In the genomic region with DNA sequence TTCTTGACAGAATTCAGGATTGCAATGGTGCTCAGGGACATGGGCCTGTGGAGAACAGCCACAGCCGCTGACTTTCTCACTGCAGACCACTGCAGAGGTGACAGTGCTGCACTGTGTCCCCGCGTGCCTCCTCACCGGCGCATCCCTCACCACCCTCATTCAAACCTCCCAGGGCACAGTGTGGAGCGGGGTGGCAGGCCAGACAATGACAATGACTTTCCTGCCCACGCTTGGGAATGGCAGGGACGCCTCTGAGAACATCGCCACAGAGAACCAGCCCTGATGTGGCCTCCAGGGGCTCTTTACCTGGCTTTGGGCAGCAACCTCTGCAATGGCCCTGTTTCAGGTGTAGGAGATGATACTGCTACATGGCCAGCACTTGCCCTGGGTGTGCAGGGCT, we compare ENCODE assay signal across 31 cellular contexts.
"Had no signal": no experiment of that assay in that cellular context is flagged by ENCODE, and none has a peak within 500 bp of the region (broad histone marks: within the 10 kb centered on the region; RNA-seq: fewer than 3 reads in every experiment).

No MANE protein-coding gene starts in this region.

- H3K27me3 Mint-ChIP-seq: activated CD4-positive, alpha-beta memory T cell treated with anti-CD3 and anti-CD28 coated beads for 36 hours; activated CD4-positive, alpha-beta T cell treated with anti-CD3 and anti-CD28 coated beads for 36 hours; activated CD4-positive, alpha-beta T cell treated with anti-CD3 and anti-CD28 coated beads, Interleukin-2, amount 10 ng/mL, durations not matched to agents 24 days and 14 days; activated CD8-positive, alpha-beta memory T cell treated with anti-CD3 and anti-CD28 coated beads, Interleukin-2, amount 10 ng/mL, durations not matched to agents 7 days and 5 days; activated naive CD4-positive, alpha-beta T cell treated with anti-CD3 and anti-CD28 coated beads, Interleukin-2, amount 50 U/mL, for 24 hours; activated naive CD8-positive, alpha-beta T cell treated with anti-CD3 and anti-CD28 coated beads for 36 hours; activated naive CD8-positive, alpha-beta T cell treated with anti-CD3 and anti-CD28 coated beads, Interleukin-2, amount 50 U/mL, for 24 hours; brain; dendritic cell treated with granulocyte-macrophage colony-stimulating factor and Interleukin-4, amounts not matched to agents 40 ng/mL and 50 ng/mL, for 4 days had no signal

- H3K4me1 ChIP-seq: adrenal gland, breast epithelium had no signal

- DNase-seq: activated CD4-positive, alpha-beta memory T cell treated with anti-CD3 and anti-CD28 coated beads for 36 hours; activated CD4-positive, alpha-beta T cell treated with anti-CD3 and anti-CD28 coated beads for 36 hours; activated CD4-positive, alpha-beta T cell treated with anti-CD3 and anti-CD28 coated beads, Interleukin-2, amount 10 ng/mL, durations not matched to agents 24 days and 14 days; activated CD4-positive, CD25-positive, alpha-beta regulatory T cell; activated CD4-positive, CD25-positive, alpha-beta regulatory T cell treated with anti-CD3 and anti-CD28 coated beads, Interleukin-2, amount 50 U/mL, for 72 hours; activated CD8-positive, alpha-beta memory T cell treated with anti-CD3 and anti-CD28 coated beads, Interleukin-2, amount 10 ng/mL, durations not matched to agents 7 days and 5 days; activated CD8-positive, alpha-beta memory T cell treated with anti-CD3 and anti-CD28 coated beads, Interleukin-2, amount 50 U/mL, for 4 hours; activated CD8-positive, alpha-beta T cell treated with anti-CD3 and anti-CD28 coated beads, Interleukin-2, amount 10 ng/mL, durations not matched to agents 7 days and 5 days; activated effector memory CD4-positive, alpha-beta T cell treated with anti-CD3 and anti-CD28 coated beads, Interleukin-2, amount 50 U/mL, for 16 hours; activated naive CD4-positive, alpha-beta T cell treated with anti-CD3 and anti-CD28 coated beads for 36 hours; activated naive CD8-positive, alpha-beta T cell treated with anti-CD3 and anti-CD28 coated beads for 36 hours; activated naive CD8-positive, alpha-beta T cell treated with anti-CD3 and anti-CD28 coated beads, Interleukin-2, amount 50 U/mL, for 24 hours; activated T-cell treated with anti-CD3 and anti-CD28 coated beads, Interleukin-2, amount 50 U/mL, for 1 hour; activated T-cell treated with anti-CD3 and anti-CD28 coated beads, Interleukin-2, amount 50 U/mL, for 48 hours; adrenal gland; amygdala; aorta; central memory CD4-positive, alpha-beta T cell; dorsolateral prefrontal cortex; effector memory CD4-positive, alpha-beta T cell; head of caudate nucleus; T1000 had no signal

- ATAC-seq: activated CD4-positive, alpha-beta T cell treated with anti-CD3 and anti-CD28 coated beads for 36 hours; activated CD8-positive, alpha-beta memory T cell treated with anti-CD3 and anti-CD28 coated beads, Interleukin-2, amount 10 ng/mL, durations not matched to agents 7 days and 5 days; activated CD8-positive, alpha-beta T cell treated with anti-CD3 and anti-CD28 coated beads, Interleukin-2, amount 10 ng/mL, durations not matched to agents 7 days and 5 days; activated naive CD8-positive, alpha-beta T cell treated with anti-CD3 and anti-CD28 coated beads, Interleukin-2, amount 50 U/mL, for 24 hours had no signal

- H3K9me3 Mint-ChIP-seq: activated CD4-positive, alpha-beta memory T cell treated with anti-CD3 and anti-CD28 coated beads for 36 hours; activated CD4-positive, alpha-beta T cell treated with anti-CD3 and anti-CD28 coated beads, Interleukin-2, amount 10 ng/mL, durations not matched to agents 24 days and 14 days; activated naive CD4-positive, alpha-beta T cell treated with anti-CD3 and anti-CD28 coated beads for 36 hours; activated naive CD4-positive, alpha-beta T cell treated with anti-CD3 and anti-CD28 coated beads, Interleukin-2, amount 50 U/mL, for 24 hours; activated naive CD8-positive, alpha-beta T cell treated with anti-CD3 and anti-CD28 coated beads for 36 hours; activated naive CD8-positive, alpha-beta T cell treated with anti-CD3 and anti-CD28 coated beads, Interleukin-2, amount 50 U/mL, for 24 hours; activated T-helper 1 cell treated with anti-CD3 and anti-CD28 coated beads, Interleukin-12 subunit alpha, Interleukin-12 subunit beta, Interleukin-2, Interleukin-4 antibody, amounts not matched to agents 30 ng/mL and 10 ng/mL and 1 ng/mL, durations not matched to agents 14 hours and 24 hours and 36 hours; activated T-helper 2 cell treated with anti-CD3 and anti-CD28 coated beads, Interferon-gamma antibody, Interleukin-2, Interleukin-4, amounts not matched to agents 10 μg/mL and 5 μg/mL and 100 μg/mL, durations not matched to agents 14 hours and 24 hours and 36 hours; brain; dendritic cell treated with granulocyte-macrophage colony-stimulating factor and Interleukin-4, amounts not matched to agents 40 ng/mL and 50 ng/mL, for 4 days had no signal

- H3K36me3 ChIP-seq: breast epithelium had no signal

- H3K9me3 ChIP-seq: adrenal gland, breast epithelium had no signal

- H3K27ac Mint-ChIP-seq: activated CD4-positive, alpha-beta memory T cell treated with anti-CD3 and anti-CD28 coated beads for 36 hours; activated CD4-positive, alpha-beta T cell treated with anti-CD3 and anti-CD28 coated beads for 36 hours; activated CD4-positive, alpha-beta T cell treated with anti-CD3 and anti-CD28 coated beads, Interleukin-2, amount 10 ng/mL, durations not matched to agents 24 days and 14 days; activated CD8-positive, alpha-beta memory T cell treated with anti-CD3 and anti-CD28 coated beads, Interleukin-2, amount 10 ng/mL, durations not matched to agents 7 days and 5 days; activated CD8-positive, alpha-beta T cell treated with anti-CD3 and anti-CD28 coated beads, Interleukin-2, amount 10 ng/mL, durations not matched to agents 7 days and 5 days; activated naive CD4-positive, alpha-beta T cell treated with anti-CD3 and anti-CD28 coated beads for 36 hours; activated naive CD4-positive, alpha-beta T cell treated with anti-CD3 and anti-CD28 coated beads, Interleukin-2, amount 50 U/mL, for 24 hours; activated naive CD8-positive, alpha-beta T cell treated with anti-CD3 and anti-CD28 coated beads for 36 hours; activated naive CD8-positive, alpha-beta T cell treated with anti-CD3 and anti-CD28 coated beads, Interleukin-2, amount 50 U/mL, for 24 hours; activated T-helper 1 cell treated with anti-CD3 and anti-CD28 coated beads, Interleukin-12 subunit alpha, Interleukin-12 subunit beta, Interleukin-2, Interleukin-4 antibody, amounts not matched to agents 30 ng/mL and 10 ng/mL and 1 ng/mL, durations not matched to agents 14 hours and 24 hours and 36 hours; activated T-helper 2 cell treated with anti-CD3 and anti-CD28 coated beads, Interferon-gamma antibody, Interleukin-2, Interleukin-4, amounts not matched to agents 10 μg/mL and 5 μg/mL and 100 μg/mL, durations not matched to agents 14 hours and 24 hours and 36 hours; brain; dendritic cell treated with granulocyte-macrophage colony-stimulating factor and Interleukin-4, amounts not matched to agents 40 ng/mL and 50 ng/mL, for 4 days had no signal

- H3K27ac ChIP-seq: adrenal gland, breast epithelium, cardiac muscle cell, coronary artery, epithelial cell of prostate had no signal

- H3K27me3 ChIP-seq: adrenal gland, breast epithelium, cardiac muscle cell, dorsolateral prefrontal cortex had no signal

- H3K4me1 Mint-ChIP-seq: activated CD4-positive, alpha-beta T cell treated with anti-CD3 and anti-CD28 coated beads for 36 hours; activated CD4-positive, alpha-beta T cell treated with anti-CD3 and anti-CD28 coated beads, Interleukin-2, amount 10 ng/mL, durations not matched to agents 24 days and 14 days; activated CD8-positive, alpha-beta memory T cell treated with anti-CD3 and anti-CD28 coated beads, Interleukin-2, amount 10 ng/mL, durations not matched to agents 7 days and 5 days; activated naive CD4-positive, alpha-beta T cell treated with anti-CD3 and anti-CD28 coated beads, Interleukin-2, amount 50 U/mL, for 24 hours; activated naive CD8-positive, alpha-beta T cell treated with anti-CD3 and anti-CD28 coated beads for 36 hours; activated naive CD8-positive, alpha-beta T cell treated with anti-CD3 and anti-CD28 coated beads, Interleukin-2, amount 50 U/mL, for 24 hours; brain had no signal

- H3K4me3 Mint-ChIP-seq: activated CD4-positive, alpha-beta memory T cell treated with anti-CD3 and anti-CD28 coated beads for 36 hours; activated CD4-positive, alpha-beta T cell treated with anti-CD3 and anti-CD28 coated beads for 36 hours; activated CD4-positive, alpha-beta T cell treated with anti-CD3 and anti-CD28 coated beads, Interleukin-2, amount 10 ng/mL, durations not matched to agents 24 days and 14 days; activated CD8-positive, alpha-beta memory T cell treated with anti-CD3 and anti-CD28 coated beads, Interleukin-2, amount 10 ng/mL, durations not matched to agents 7 days and 5 days; activated CD8-positive, alpha-beta T cell treated with anti-CD3 and anti-CD28 coated beads, Interleukin-2, amount 10 ng/mL, durations not matched to agents 7 days and 5 days; activated naive CD4-positive, alpha-beta T cell treated with anti-CD3 and anti-CD28 coated beads for 36 hours; activated naive CD4-positive, alpha-beta T cell treated with anti-CD3 and anti-CD28 coated beads, Interleukin-2, amount 50 U/mL, for 24 hours; activated naive CD8-positive, alpha-beta T cell treated with anti-CD3 and anti-CD28 coated beads for 36 hours; activated naive CD8-positive, alpha-beta T cell treated with anti-CD3 and anti-CD28 coated beads, Interleukin-2, amount 50 U/mL, for 24 hours; activated T-helper 1 cell treated with anti-CD3 and anti-CD28 coated beads, Interleukin-12 subunit alpha, Interleukin-12 subunit beta, Interleukin-2, Interleukin-4 antibody, amounts not matched to agents 30 ng/mL and 10 ng/mL and 1 ng/mL, durations not matched to agents 14 hours and 24 hours and 36 hours; brain; dendritic cell treated with granulocyte-macrophage colony-stimulating factor and Interleukin-4, amounts not matched to agents 40 ng/mL and 50 ng/mL, for 4 days had no signal

- H3K4me3 ChIP-seq: adrenal gland, breast epithelium, cardiac muscle cell, coronary artery, dorsolateral prefrontal cortex had no signal
